ENCODE assay signal across 1 cellular context in the genomic region with DNA sequence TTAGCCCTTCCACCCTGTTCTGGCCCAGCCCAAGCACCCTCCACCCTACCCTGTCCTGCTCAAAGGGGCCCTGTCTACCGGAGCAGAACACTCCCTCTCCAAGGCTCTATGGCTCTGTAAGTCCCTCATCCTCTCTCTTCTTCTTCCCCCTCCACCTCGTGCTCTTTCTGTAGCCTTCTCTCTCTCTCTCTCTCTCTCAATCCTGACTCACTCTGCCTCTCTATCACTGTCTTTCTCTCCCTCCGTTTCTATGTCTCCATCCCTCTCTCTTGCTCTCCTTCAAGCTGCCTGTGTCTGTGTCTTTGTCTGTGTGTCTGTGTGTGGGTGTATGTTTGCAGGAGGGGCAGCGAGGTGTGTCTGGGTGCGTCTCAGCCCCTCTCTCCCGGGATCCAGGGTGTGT.
TF ChIP-seq lines count a peak whose summit lies in the region.

No MANE protein-coding gene starts in this region.

TF ChIP-seq in IMR-90, 13 proteins besides CTCF, POLR2A, EP300 and RAD21:
- TF ChIP-seq NFE2L2 (IDR thresholded peaks at IDR 0.05; ENCODE audit: low read depth, low read length): no peak
- TF ChIP-seq FOS (IDR thresholded peaks at IDR 0.05; ENCODE audit: low read depth, low read length): no peak
- TF ChIP-seq BHLHE40 (IDR thresholded peaks at IDR 0.05; ENCODE audit: low read depth, low read length): no peak
- no peak for TF ChIP-seq SMC3 (IDR thresholded peaks at IDR 0.05; ENCODE audit: low read depth, low read length)
- TF ChIP-seq RCOR1 (IDR thresholded peaks at IDR 0.05; ENCODE audit: insufficient replicate concordance, low read length): no peak
- no peak for TF ChIP-seq ELK1 (IDR thresholded peaks at IDR 0.05; ENCODE audit: borderline replicate concordance, low read depth, low read length)
- no peak for TF ChIP-seq MXI1 (IDR thresholded peaks at IDR 0.05; ENCODE audit: borderline replicate concordance, low read depth, low read length)
- TF ChIP-seq RFX5 (IDR thresholded peaks at IDR 0.05; ENCODE audit: low read depth, low read length): no peak
- TF ChIP-seq, protein P1, sequence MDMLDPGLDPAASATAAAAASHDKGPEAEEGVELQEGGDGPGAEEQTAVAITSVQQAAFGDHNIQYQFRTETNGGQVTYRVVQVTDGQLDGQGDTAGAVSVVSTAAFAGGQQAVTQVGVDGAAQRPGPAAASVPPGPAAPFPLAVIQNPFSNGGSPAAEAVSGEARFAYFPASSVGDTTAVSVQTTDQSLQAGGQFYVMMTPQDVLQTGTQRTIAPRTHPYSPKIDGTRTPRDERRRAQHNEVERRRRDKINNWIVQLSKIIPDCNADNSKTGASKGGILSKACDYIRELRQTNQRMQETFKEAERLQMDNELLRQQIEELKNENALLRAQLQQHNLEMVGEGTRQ (IDR thresholded peaks at IDR 0.05; ENCODE audit: low read depth, low read length): no peak
- no peak for TF ChIP-seq CHD1 (IDR thresholded peaks at IDR 0.05; ENCODE audit: low read depth, low read length)
- TF ChIP-seq CEBPB (IDR thresholded peaks at IDR 0.05; ENCODE audit: low read depth, low read length): no peak
- no peak for TF ChIP-seq MAZ (IDR thresholded peaks at IDR 0.05; ENCODE audit: borderline replicate concordance, low read depth, low read length)
